9 cellular contexts compared by ENCODE assay signal in the genomic region with DNA sequence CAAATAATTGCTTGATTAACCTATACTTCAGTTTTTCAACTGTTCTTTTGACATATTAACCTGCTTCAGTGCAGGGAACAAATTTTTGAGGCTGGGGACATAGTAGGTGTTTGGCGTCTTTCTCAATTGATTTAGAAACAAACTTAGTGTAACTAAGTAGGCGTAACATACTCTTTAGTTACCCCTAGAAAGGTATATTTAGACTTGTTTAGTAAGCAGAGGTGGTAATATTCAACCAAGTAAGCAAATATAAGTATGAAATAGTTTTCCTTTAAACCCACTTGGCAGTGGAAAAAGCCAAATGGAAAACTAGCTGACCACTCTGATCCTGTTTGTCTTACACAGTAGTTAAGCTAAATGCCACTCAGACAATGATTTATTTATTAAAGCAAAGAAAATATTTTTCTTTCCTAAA.
DNase-seq lines count a peak whose midpoint lies in the region; ATAC-seq lines count a peak whose summit lies in the region.
"Had no signal": no experiment of that assay in that cellular context is flagged by ENCODE, and none has a peak within 500 bp of the region (broad histone marks: within the 10 kb centered on the region; RNA-seq: fewer than 3 reads in every experiment).

No MANE protein-coding gene starts in this region.

- H3K27ac ChIP-seq in ACC112 (ENCODE audit: low read depth, low read length), result peak overlapping the region; percentile 74
- H3K27ac ChIP-seq in effector memory CD4-positive, alpha-beta T cell (ENCODE audit: insufficient read depth, low read length, poor library complexity, severe bottlenecking), result no peak overlapping the region

- peak; percentile 51 for ATAC-seq in GM19463 (IDR thresholded peaks at IDR 0.05; ENCODE audit: unreplicated experiment)
- ATAC-seq in memory B cell (ENCODE audit: low read depth), result no peak
- no peak for ATAC-seq in HG03457 (IDR thresholded peaks at IDR 0.05; ENCODE audit: unreplicated experiment)

- H3K4me3 Mint-ChIP-seq in activated naive CD8-positive, alpha-beta T cell, result peak overlapping the region; percentile 27
- H3K4me3 Mint-ChIP-seq in memory B cell, result no peak overlapping the region
- no peak overlapping the region for H3K4me3 Mint-ChIP-seq in activated T-helper 2 cell treated with anti-CD3 and anti-CD28 coated beads, Interferon-gamma antibody, Interleukin-2, Interleukin-4, amounts not matched to agents 10 μg/mL and 5 μg/mL and 100 μg/mL, durations not matched to agents 14 hours and 24 hours and 36 hours (ENCODE audit: low read depth)

- peak overlapping the region; percentile 71 for H3K4me3 ChIP-seq in ACC112 (ENCODE audit: low read depth, low read length)
- H3K4me3 ChIP-seq in effector memory CD4-positive, alpha-beta T cell (ENCODE audit: insufficient read depth, low read depth, low read length, poor library complexity, severe bottlenecking), result no peak overlapping the region

- H3K36me3 Mint-ChIP-seq in activated naive CD8-positive, alpha-beta T cell, result peaks cover 8% of the 10 kb centered on the region
- peaks cover 4% of the 10 kb centered on the region for H3K36me3 Mint-ChIP-seq in memory B cell
- peaks cover 36% of the 10 kb centered on the region for H3K36me3 Mint-ChIP-seq in activated T-helper 2 cell treated with anti-CD3 and anti-CD28 coated beads, Interferon-gamma antibody, Interleukin-2, Interleukin-4, amounts not matched to agents 10 μg/mL and 5 μg/mL and 100 μg/mL, durations not matched to agents 14 hours and 24 hours and 36 hours (ENCODE audit: low read depth)

- H3K4me1 ChIP-seq in ACC112 (ENCODE audit: control insufficient read depth, insufficient read depth, low read length, unreplicated experiment), result peaks cover 68% of the 10 kb centered on the region
- H3K4me1 ChIP-seq in effector memory CD4-positive, alpha-beta T cell (ENCODE audit: control insufficient read depth, insufficient read depth, low read length, poor library complexity, severe bottlenecking), result peaks cover 36% of the 10 kb centered on the region

- H3K4me1 Mint-ChIP-seq in activated naive CD8-positive, alpha-beta T cell (ENCODE audit: low read depth), result peaks cover 87% of the 10 kb centered on the region
- peaks cover 33% of the 10 kb centered on the region for H3K4me1 Mint-ChIP-seq in memory B cell
- peaks cover 43% of the 10 kb centered on the region for H3K4me1 Mint-ChIP-seq in activated T-helper 2 cell treated with anti-CD3 and anti-CD28 coated beads, Interferon-gamma antibody, Interleukin-2, Interleukin-4, amounts not matched to agents 10 μg/mL and 5 μg/mL and 100 μg/mL, durations not matched to agents 14 hours and 24 hours and 36 hours (ENCODE audit: low read depth)

- intact Hi-C loops in activated T-helper 2 cell treated with anti-CD3 and anti-CD28 coated beads, Interferon-gamma antibody, Interleukin-2, Interleukin-4, amounts not matched to agents 10 μg/mL and 5 μg/mL and 100 μg/mL, durations not matched to agents 14 hours and 24 hours and 36 hours (cut with micrococcal nuclease), result no loop called here

- H3K27ac Mint-ChIP-seq in activated naive CD8-positive, alpha-beta T cell, result peak overlapping the region; percentile 78
- peak overlapping the region; percentile 83 for H3K27ac Mint-ChIP-seq in memory B cell
- no peak overlapping the region for H3K27ac Mint-ChIP-seq in activated T-helper 2 cell treated with anti-CD3 and anti-CD28 coated beads, Interferon-gamma antibody, Interleukin-2, Interleukin-4, amounts not matched to agents 10 μg/mL and 5 μg/mL and 100 μg/mL, durations not matched to agents 14 hours and 24 hours and 36 hours

- DNase-seq in memory B cell (ENCODE audit: low spot score in 2 of 2) (no peak), DMS53 treated with DMSO at 0.1 percent for 48 hours (lab: John Stamatoyannopoulos, UW; ENCODE audit: unreplicated experiment) (no peak)
- no peak for DNase-seq in activated T-helper 2 cell treated with anti-CD3 and anti-CD28 coated beads, Interferon-gamma antibody, Interleukin-2, Interleukin-4, amounts not matched to agents 10 μg/mL and 5 μg/mL and 100 μg/mL, durations not matched to agents 14 hours and 24 hours and 36 hours (ENCODE audit: low spot score)
- DNase-seq in effector memory CD4-positive, alpha-beta T cell, result no peak
- DNase-seq: DMS79 had no signal

- H2AFZ ChIP-seq in ACC112 (ENCODE audit: low read length, unreplicated experiment), result no peak overlapping the region

- H3K36me3 ChIP-seq in ACC112 (ENCODE audit: insufficient read depth, low read length), result peaks cover 8% of the 10 kb centered on the region
- H3K36me3 ChIP-seq in effector memory CD4-positive, alpha-beta T cell (ENCODE audit: control insufficient read depth, insufficient read depth, low read length), result peaks cover 5% of the 10 kb centered on the region

- no peaks in the 10 kb centered on the region for H3K9me3 Mint-ChIP-seq in activated naive CD8-positive, alpha-beta T cell (ENCODE audit: low read depth)
- no peaks in the 10 kb centered on the region for H3K9me3 Mint-ChIP-seq in memory B cell
- H3K9me3 Mint-ChIP-seq in activated T-helper 2 cell treated with anti-CD3 and anti-CD28 coated beads, Interferon-gamma antibody, Interleukin-2, Interleukin-4, amounts not matched to agents 10 μg/mL and 5 μg/mL and 100 μg/mL, durations not matched to agents 14 hours and 24 hours and 36 hours, result no peaks in the 10 kb centered on the region

- H3K27me3 Mint-ChIP-seq in activated naive CD8-positive, alpha-beta T cell, result no peaks in the 10 kb centered on the region
- H3K27me3 Mint-ChIP-seq in memory B cell, result no peaks in the 10 kb centered on the region
- H3K27me3 Mint-ChIP-seq in activated T-helper 2 cell treated with anti-CD3 and anti-CD28 coated beads, Interferon-gamma antibody, Interleukin-2, Interleukin-4, amounts not matched to agents 10 μg/mL and 5 μg/mL and 100 μg/mL, durations not matched to agents 14 hours and 24 hours and 36 hours (ENCODE audit: low read depth), result no peaks in the 10 kb centered on the region

- no peaks in the 10 kb centered on the region for H3K27me3 ChIP-seq in ACC112 (ENCODE audit: insufficient read depth, low read length)
- H3K27me3 ChIP-seq in effector memory CD4-positive, alpha-beta T cell (replicated peaks; ENCODE audit: control insufficient read depth, insufficient read depth, low read length, poor library complexity, severe bottlenecking), result no peaks in the 10 kb centered on the region

- H3K79me2 ChIP-seq in ACC112 (ENCODE audit: control insufficient read depth, insufficient read depth, low read length, unreplicated experiment), result peaks cover 92% of the 10 kb centered on the region

- H3K9me3 ChIP-seq in effector memory CD4-positive, alpha-beta T cell (ENCODE audit: control insufficient read depth, low read length), result no peaks in the 10 kb centered on the region
